Comparison of ENCODE assay signal across 2 cellular contexts in the genomic region with DNA sequence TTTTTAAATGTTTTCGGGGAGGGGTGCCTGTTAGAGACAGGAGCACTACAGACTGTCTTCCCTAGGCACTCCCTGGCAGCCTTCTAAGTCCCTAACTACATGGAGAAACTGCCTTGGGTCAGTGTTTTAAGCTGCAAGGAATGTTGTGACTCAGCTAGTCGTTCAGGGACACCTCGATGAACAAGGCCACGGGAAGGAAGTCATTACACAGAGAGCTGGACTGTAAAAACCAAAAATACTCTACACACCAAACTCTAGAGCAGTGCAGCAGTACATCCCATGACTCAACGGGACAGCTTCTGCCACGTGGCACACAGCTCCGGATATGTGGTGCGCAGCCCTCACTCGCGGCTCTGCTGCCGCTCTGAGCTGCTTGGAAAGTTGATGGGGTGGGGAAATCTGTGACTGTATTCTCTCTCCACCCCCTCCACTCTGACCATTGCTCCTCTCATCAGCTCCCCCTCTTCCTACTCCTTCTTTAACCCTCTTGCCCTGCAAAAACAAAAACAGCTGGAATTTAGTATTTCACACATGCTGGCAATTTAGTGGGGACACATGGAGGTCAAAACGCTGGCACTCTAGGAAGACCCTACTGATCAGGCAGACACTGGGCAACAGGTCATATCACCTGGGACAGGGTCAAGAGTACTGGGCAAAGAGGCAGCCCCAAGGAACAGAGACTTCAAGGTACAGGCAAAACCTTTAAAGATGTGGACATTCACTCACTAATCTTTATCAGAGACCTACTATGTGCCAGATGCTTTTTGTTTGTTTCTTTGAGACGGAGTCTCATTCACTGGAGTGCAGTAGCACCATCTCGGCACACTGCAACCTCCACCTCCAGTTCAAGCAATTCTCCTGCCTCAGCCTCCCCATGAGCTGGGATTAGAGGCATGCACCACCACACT.
A peak's percentile ranks its signal among the peaks of the same experiment; 100 is the strongest.
TF ChIP-seq lines count a peak whose summit lies in the region.

No MANE protein-coding gene starts in this region.

TF ChIP-seq in GM12891, 5 proteins besides CTCF, POLR2A, EP300 and RAD21:
- TF ChIP-seq SPI1 (IDR thresholded peaks at IDR 0.05; ENCODE audit: low read depth, low read length): no peak
- no peak for TF ChIP-seq TAF1 (IDR thresholded peaks at IDR 0.05; ENCODE audit: low read depth, low read length)
- TF ChIP-seq POU2F2 (IDR thresholded peaks at IDR 0.05; ENCODE audit: low read depth, low read length): no peak
- no peak for TF ChIP-seq PAX5 (IDR thresholded peaks at IDR 0.05; ENCODE audit: insufficient read depth, low read length, severe bottlenecking)
- TF ChIP-seq POLR2AphosphoS5 (IDR thresholded peaks at IDR 0.05; ENCODE audit: low read depth, low read length): no peak

TF ChIP-seq in HepG2, 621 proteins besides CTCF, POLR2A, EP300 and RAD21 (continues in another document):
- TF ChIP-seq ZZZ3 (CRISPR knock-in tag; IDR thresholded peaks at IDR 0.05; ENCODE audit: borderline replicate concordance) (peak; percentile 57; the same call in 1 of the 2 replicates), ZBED4 (CRISPR knock-in tag; IDR thresholded peaks at IDR 0.05; ENCODE audit: borderline replicate concordance) (no peak), SPEN (CRISPR knock-in tag; IDR thresholded peaks at IDR 0.05; ENCODE audit: low read depth) (peak; percentile 59; the same call in 1 of the 2 replicates), ZNF530 (CRISPR knock-in tag; IDR thresholded peaks at IDR 0.05; ENCODE audit: low read depth) (no peak), PAWR (CRISPR knock-in tag; IDR thresholded peaks at IDR 0.05; ENCODE audit: borderline replicate concordance) (no peak), DPF2 (CRISPR knock-in tag; IDR thresholded peaks at IDR 0.05; ENCODE audit: borderline replicate concordance, low read depth) (no peak), ZNF576 (CRISPR knock-in tag; IDR thresholded peaks at IDR 0.05) (no peak), ZKSCAN8 (CRISPR knock-in tag; IDR thresholded peaks at IDR 0.05; ENCODE audit: borderline replicate concordance) (peak; percentile 69; the same call in 1 of the 2 replicates), ZNF33A (CRISPR knock-in tag; IDR thresholded peaks at IDR 0.05; ENCODE audit: borderline replicate concordance) (no peak), MEIS1 (CRISPR knock-in tag; IDR thresholded peaks at IDR 0.05; ENCODE audit: borderline replicate concordance) (peak; percentile 75; the same call in 1 of the 2 replicates), SETDB1 (CRISPR knock-in tag; IDR thresholded peaks at IDR 0.05; ENCODE audit: borderline replicate concordance) (no peak), MYNN (CRISPR knock-in tag; IDR thresholded peaks at IDR 0.05; ENCODE audit: low read depth) (no peak), TAF1 (CRISPR knock-in tag; IDR thresholded peaks at IDR 0.05) (peak; percentile 51; the same call in 1 of the 2 replicates), GATA4 (IDR thresholded peaks at IDR 0.05; ENCODE audit: borderline replicate concordance, low read depth) (0 out of 2 replicates have a peak, but pooled peaks have one; percentile 21), SOX6 (IDR thresholded peaks at IDR 0.05) (no peak), SOX6 (CRISPR knock-in tag; IDR thresholded peaks at IDR 0.05) (no peak), ZNF292 (CRISPR knock-in tag; IDR thresholded peaks at IDR 0.05; ENCODE audit: borderline replicate concordance, low read depth) (peak; percentile 55; the same call in 1 of the 2 replicates), PHF21A (CRISPR knock-in tag; IDR thresholded peaks at IDR 0.05) (no peak), ZNF619 (CRISPR knock-in tag; IDR thresholded peaks at IDR 0.05) (0 out of 2 replicates have a peak, but pooled peaks have one; percentile 45), NFYB (CRISPR knock-in tag; IDR thresholded peaks at IDR 0.05) (no peak), ZNF674 (CRISPR knock-in tag; IDR thresholded peaks at IDR 0.05; ENCODE audit: low read depth) (no peak), TFDP2 (CRISPR knock-in tag; IDR thresholded peaks at IDR 0.05) (peak; percentile 54), HNRNPK (IDR thresholded peaks at IDR 0.05; ENCODE audit: low read depth, low read length, poor library complexity, severe bottlenecking) (no peak), FOSL1 (CRISPR knock-in tag; IDR thresholded peaks at IDR 0.05; ENCODE audit: borderline replicate concordance) (peak; percentile 59; the same call in 1 of the 2 replicates), DNMT3B (CRISPR knock-in tag; conservative IDR thresholded peaks at IDR 0.05) (peak; percentile 92), ZNF605 (CRISPR knock-in tag; IDR thresholded peaks at IDR 0.05) (peak; percentile 91), IKZF4 (CRISPR knock-in tag; IDR thresholded peaks at IDR 0.05; ENCODE audit: borderline replicate concordance, low read depth, not compliant biosample characterization) (no peak), AGO1 (IDR thresholded peaks at IDR 0.05; ENCODE audit: low read depth, low read length, poor library complexity, severe bottlenecking) (no peak), THAP11 (CRISPR knock-in tag; IDR thresholded peaks at IDR 0.05) (peak; percentile 54; the same call in 1 of the 2 replicates), PAX8 (CRISPR knock-in tag; IDR thresholded peaks at IDR 0.05; ENCODE audit: borderline replicate concordance) (no peak), ZNF264 (CRISPR knock-in tag; IDR thresholded peaks at IDR 0.05) (no peak), PAXIP1 (CRISPR knock-in tag; conservative IDR thresholded peaks at IDR 0.05) (peak; percentile 20; the same call in 1 of the 2 replicates), RBM22 (optimal IDR thresholded peaks at IDR 0.05; ENCODE audit: low read length) (no peak), HNRNPUL1 (IDR thresholded peaks at IDR 0.05; ENCODE audit: low read depth, low read length) (no peak)
- TF ChIP-seq, protein P1, sequence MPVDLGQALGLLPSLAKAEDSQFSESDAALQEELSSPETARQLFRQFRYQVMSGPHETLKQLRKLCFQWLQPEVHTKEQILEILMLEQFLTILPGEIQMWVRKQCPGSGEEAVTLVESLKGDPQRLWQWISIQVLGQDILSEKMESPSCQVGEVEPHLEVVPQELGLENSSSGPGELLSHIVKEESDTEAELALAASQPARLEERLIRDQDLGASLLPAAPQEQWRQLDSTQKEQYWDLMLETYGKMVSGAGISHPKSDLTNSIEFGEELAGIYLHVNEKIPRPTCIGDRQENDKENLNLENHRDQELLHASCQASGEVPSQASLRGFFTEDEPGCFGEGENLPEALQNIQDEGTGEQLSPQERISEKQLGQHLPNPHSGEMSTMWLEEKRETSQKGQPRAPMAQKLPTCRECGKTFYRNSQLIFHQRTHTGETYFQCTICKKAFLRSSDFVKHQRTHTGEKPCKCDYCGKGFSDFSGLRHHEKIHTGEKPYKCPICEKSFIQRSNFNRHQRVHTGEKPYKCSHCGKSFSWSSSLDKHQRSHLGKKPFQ (CRISPR knock-in tag; IDR thresholded peaks at IDR 0.05; ENCODE audit: insufficient replicate concordance): peak; percentile 39
- TF ChIP-seq, protein P2, sequence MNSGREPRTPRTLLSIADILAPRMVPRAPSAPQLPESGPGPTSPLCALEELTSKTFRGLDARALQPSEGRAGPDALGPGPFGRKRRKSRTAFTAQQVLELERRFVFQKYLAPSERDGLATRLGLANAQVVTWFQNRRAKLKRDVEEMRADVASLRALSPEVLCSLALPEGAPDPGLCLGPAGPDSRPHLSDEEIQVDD (CRISPR knock-in tag; IDR thresholded peaks at IDR 0.05; ENCODE audit: borderline replicate concordance): no peak
- TF ChIP-seq, protein P3, sequence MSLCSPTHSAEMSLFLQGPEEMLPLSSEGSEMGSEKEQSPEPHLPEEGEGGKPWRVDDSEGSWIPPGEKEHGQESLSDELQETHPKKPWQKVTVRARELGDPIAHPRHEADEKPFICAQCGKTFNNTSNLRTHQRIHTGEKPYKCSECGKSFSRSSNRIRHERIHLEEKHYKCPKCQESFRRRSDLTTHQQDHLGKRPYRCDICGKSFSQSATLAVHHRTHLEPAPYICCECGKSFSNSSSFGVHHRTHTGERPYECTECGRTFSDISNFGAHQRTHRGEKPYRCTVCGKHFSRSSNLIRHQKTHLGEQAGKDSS (CRISPR knock-in tag; IDR thresholded peaks at IDR 0.05; ENCODE audit: borderline replicate concordance, low read depth): peak; percentile 79; the same call in 1 of the 2 replicates
- TF ChIP-seq, protein P4, sequence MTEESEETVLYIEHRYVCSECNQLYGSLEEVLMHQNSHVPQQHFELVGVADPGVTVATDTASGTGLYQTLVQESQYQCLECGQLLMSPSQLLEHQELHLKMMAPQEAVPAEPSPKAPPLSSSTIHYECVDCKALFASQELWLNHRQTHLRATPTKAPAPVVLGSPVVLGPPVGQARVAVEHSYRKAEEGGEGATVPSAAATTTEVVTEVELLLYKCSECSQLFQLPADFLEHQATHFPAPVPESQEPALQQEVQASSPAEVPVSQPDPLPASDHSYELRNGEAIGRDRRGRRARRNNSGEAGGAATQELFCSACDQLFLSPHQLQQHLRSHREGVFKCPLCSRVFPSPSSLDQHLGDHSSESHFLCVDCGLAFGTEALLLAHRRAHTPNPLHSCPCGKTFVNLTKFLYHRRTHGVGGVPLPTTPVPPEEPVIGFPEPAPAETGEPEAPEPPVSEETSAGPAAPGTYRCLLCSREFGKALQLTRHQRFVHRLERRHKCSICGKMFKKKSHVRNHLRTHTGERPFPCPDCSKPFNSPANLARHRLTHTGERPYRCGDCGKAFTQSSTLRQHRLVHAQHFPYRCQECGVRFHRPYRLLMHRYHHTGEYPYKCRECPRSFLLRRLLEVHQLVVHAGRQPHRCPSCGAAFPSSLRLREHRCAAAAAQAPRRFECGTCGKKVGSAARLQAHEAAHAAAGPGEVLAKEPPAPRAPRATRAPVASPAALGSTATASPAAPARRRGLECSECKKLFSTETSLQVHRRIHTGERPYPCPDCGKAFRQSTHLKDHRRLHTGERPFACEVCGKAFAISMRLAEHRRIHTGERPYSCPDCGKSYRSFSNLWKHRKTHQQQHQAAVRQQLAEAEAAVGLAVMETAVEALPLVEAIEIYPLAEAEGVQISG (CRISPR knock-in tag; IDR thresholded peaks at IDR 0.05): peak; percentile 67
- TF ChIP-seq, protein P5, sequence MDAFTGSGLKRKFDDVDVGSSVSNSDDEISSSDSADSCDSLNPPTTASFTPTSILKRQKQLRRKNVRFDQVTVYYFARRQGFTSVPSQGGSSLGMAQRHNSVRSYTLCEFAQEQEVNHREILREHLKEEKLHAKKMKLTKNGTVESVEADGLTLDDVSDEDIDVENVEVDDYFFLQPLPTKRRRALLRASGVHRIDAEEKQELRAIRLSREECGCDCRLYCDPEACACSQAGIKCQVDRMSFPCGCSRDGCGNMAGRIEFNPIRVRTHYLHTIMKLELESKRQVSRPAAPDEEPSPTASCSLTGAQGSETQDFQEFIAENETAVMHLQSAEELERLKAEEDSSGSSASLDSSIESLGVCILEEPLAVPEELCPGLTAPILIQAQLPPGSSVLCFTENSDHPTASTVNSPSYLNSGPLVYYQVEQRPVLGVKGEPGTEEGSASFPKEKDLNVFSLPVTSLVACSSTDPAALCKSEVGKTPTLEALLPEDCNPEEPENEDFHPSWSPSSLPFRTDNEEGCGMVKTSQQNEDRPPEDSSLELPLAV (CRISPR knock-in tag; conservative IDR thresholded peaks at IDR 0.05; ENCODE audit: low read depth): no peak
